Comparison of ENCODE assay signal across 26 cellular contexts in the genomic region with DNA sequence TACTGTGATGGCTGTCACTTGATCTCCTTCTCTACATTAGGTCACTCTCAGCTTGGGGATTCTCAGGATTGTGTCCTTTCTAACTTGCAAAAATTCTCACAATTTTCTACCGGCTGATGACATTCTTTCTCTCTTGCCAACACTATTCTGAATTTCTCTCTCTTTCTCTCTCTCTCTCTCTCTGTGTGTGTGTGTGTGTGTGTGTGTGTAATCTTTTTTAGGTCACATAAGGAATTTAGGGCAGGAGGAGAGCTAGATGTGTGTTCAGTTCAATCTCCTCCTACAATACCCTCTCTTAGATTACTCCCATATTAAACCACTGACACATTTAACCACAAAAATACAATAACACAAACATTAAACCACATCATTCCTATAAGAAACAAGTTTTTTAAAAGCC.
DNase-seq lines count a peak whose midpoint lies in the region; FAIRE-seq and TF ChIP-seq lines count a peak whose summit lies in the region.
"Had no signal": no experiment of that assay in that cellular context is flagged by ENCODE, and none has a peak within 500 bp of the region (broad histone marks: within the 10 kb centered on the region; RNA-seq: fewer than 3 reads in every experiment).

No MANE protein-coding gene starts in this region.

- no peak for TF ChIP-seq POLR2A in tibial nerve (IDR thresholded peaks at IDR 0.05)

- peaks cover 29% of the 10 kb centered on the region for H3K4me1 Mint-ChIP-seq in astrocyte (ENCODE audit: low read depth, unreplicated experiment)
- H3K4me1 Mint-ChIP-seq: central memory CD8-positive, alpha-beta T cell had no signal

- no peaks in the 10 kb centered on the region for H3K36me3 Mint-ChIP-seq in astrocyte (ENCODE audit: low read depth, unreplicated experiment)

- H3K36me3 ChIP-seq in ACC112 (ENCODE audit: insufficient read depth, low read length) (no peaks in the 10 kb centered on the region), astrocyte (ENCODE audit: insufficient read depth, low read length) (no peaks in the 10 kb centered on the region), SJCRH30 (no peaks in the 10 kb centered on the region), tibial nerve (no peaks in the 10 kb centered on the region)
- H3K36me3 ChIP-seq: esophagus squamous epithelium, spleen had no signal

- no peak overlapping the region for H3K4me3 Mint-ChIP-seq in astrocyte (ENCODE audit: unreplicated experiment)
- H3K4me3 Mint-ChIP-seq: CD4-positive, alpha-beta T cell; central memory CD8-positive, alpha-beta T cell; mesothelial cell of epicardium had no signal

- H2AFZ ChIP-seq in ACC112 (ENCODE audit: low read length, unreplicated experiment) = no peak overlapping the region
- no peak overlapping the region for H2AFZ ChIP-seq in astrocyte (ENCODE audit: low read depth, low read length)
- H2AFZ ChIP-seq: PC-9 had no signal

- peak overlapping the region; percentile 87 for H3K27ac Mint-ChIP-seq in astrocyte (ENCODE audit: unreplicated experiment)
- H3K27ac Mint-ChIP-seq: CD4-positive, alpha-beta T cell; mesothelial cell of epicardium had no signal

- 60 to 68% methylated on average over 1 of the region's 1 CpG for WGBS in tibial nerve, 2 donors

- no peaks in the 10 kb centered on the region for H4K20me1 ChIP-seq in astrocyte (ENCODE audit: insufficient read depth, low read length)

- peak; percentile 77 for DNase-seq in H4 (ENCODE audit: low spot score)
- DNase-seq in astrocyte (ENCODE audit: low read depth) = peak; percentile 97
- peak; percentile 73 to 77 for DNase-seq in foreskin fibroblast
- DNase-seq in SJCRH30 = no peak
- DNase-seq in NCI-H345 treated with DMSO at 0.1 percent for 48 hours (lab: John Stamatoyannopoulos, UW; ENCODE audit: unreplicated experiment) = no peak
- no peak for DNase-seq in tibial nerve (ENCODE audit: low spot score in 2 of 2)
- DNase-seq in DMS153 (lab: John Stamatoyannopoulos, UW) = no peak
- DNase-seq: 8988T; activated CD4-positive, CD25-positive, alpha-beta regulatory T cell treated with anti-CD3 and anti-CD28 coated beads, Interleukin-2, amount 50 U/mL, for 72 hours; CD4-positive, alpha-beta T cell; DMS79; effector memory CD4-positive, alpha-beta T cell; esophagus squamous epithelium; left cardiac atrium; NCI-H1105 treated with DMSO at 0.1 percent for 48 hours; NCI-H69; PC-9; psoas muscle; spleen; T1000 had no signal

- H3K9me3 ChIP-seq in astrocyte (ENCODE audit: insufficient read depth, low read depth, low read length) (no peaks in the 10 kb centered on the region), SJCRH30 (replicated peaks) (no peaks in the 10 kb centered on the region), tibial nerve (no peaks in the 10 kb centered on the region)
- H3K9me3 ChIP-seq: esophagus squamous epithelium, psoas muscle, spleen had no signal

- H3K9me3 Mint-ChIP-seq in astrocyte (ENCODE audit: unreplicated experiment) = no peaks in the 10 kb centered on the region
- H3K9me3 Mint-ChIP-seq: CD4-positive, alpha-beta T cell; central memory CD8-positive, alpha-beta T cell had no signal

- H3K4me3 ChIP-seq in ACC112 (ENCODE audit: low read depth, low read length) = no peak overlapping the region
- H3K4me3 ChIP-seq in astrocyte (ENCODE audit: insufficient read depth, low read depth, low read length) = no peak overlapping the region
- no peak overlapping the region for H3K4me3 ChIP-seq in foreskin fibroblast (ENCODE audit: low read depth in 1 of 2, low read length in 2 of 2)
- H3K4me3 ChIP-seq in SJCRH30 = no peak overlapping the region
- no peak overlapping the region for H3K4me3 ChIP-seq in tibial nerve
- H3K4me3 ChIP-seq: esophagus squamous epithelium, K562, PC-9, psoas muscle, SK-N-MC, spleen had no signal

- no peak for TF ChIP-seq EP300 in tibial nerve (IDR thresholded peaks at IDR 0.05)

- H3K4me1 ChIP-seq in ACC112 (ENCODE audit: control insufficient read depth, insufficient read depth, low read length, unreplicated experiment) (peaks cover 59% of the 10 kb centered on the region), astrocyte (ENCODE audit: insufficient read depth, low read length) (peaks cover 32% of the 10 kb centered on the region), SJCRH30 (0 out of 2 replicates have a peak, but pooled peaks cover 4% of the 10 kb centered on the region), tibial nerve (no peaks in the 10 kb centered on the region)
- H3K4me1 ChIP-seq: esophagus squamous epithelium, spleen had no signal

- peak overlapping the region; percentile 29 for H3K4me2 ChIP-seq in astrocyte (ENCODE audit: low read length)
- H3K4me2 ChIP-seq: PC-9 had no signal

- H3K27me3 ChIP-seq in ACC112 (ENCODE audit: insufficient read depth, low read length) (no peaks in the 10 kb centered on the region), astrocyte (ENCODE audit: insufficient read depth, low read length) (no peaks in the 10 kb centered on the region), SJCRH30 (no peaks in the 10 kb centered on the region), tibial nerve (no peaks in the 10 kb centered on the region)
- H3K27me3 ChIP-seq: esophagus squamous epithelium, spleen had no signal

- peak; percentile 96 for FAIRE-seq in astrocyte (lab: Jason Lieb, UNC)
- FAIRE-seq: H54, K562 had no signal

- peak overlapping the region; percentile 69 for H3K9ac ChIP-seq in astrocyte (ENCODE audit: low read length)

- H3K27me3 Mint-ChIP-seq in astrocyte (ENCODE audit: low read depth, unreplicated experiment) = no peaks in the 10 kb centered on the region

- H3K79me2 ChIP-seq in ACC112 (ENCODE audit: control insufficient read depth, insufficient read depth, low read length, unreplicated experiment) = no peaks in the 10 kb centered on the region
- H3K79me2 ChIP-seq in astrocyte (ENCODE audit: insufficient read depth, low read length) = no peaks in the 10 kb centered on the region

- TF ChIP-seq CTCF in astrocyte (IDR thresholded peaks at IDR 0.05; ENCODE audit: insufficient read depth, low read depth, low read length) (no peak), foreskin fibroblast (IDR thresholded peaks at IDR 0.05; ENCODE audit: low read depth, low read length) (no peak), tibial nerve (IDR thresholded peaks at IDR 0.05) (no peak)

- H3K27ac ChIP-seq in ACC112 (ENCODE audit: low read depth, low read length) = peak overlapping the region; percentile 97
- H3K27ac ChIP-seq in astrocyte (ENCODE audit: low read depth, low read length) = peak overlapping the region; percentile 98
- H3K27ac ChIP-seq in SJCRH30 = no peak overlapping the region
- no peak overlapping the region for H3K27ac ChIP-seq in tibial nerve
- H3K27ac ChIP-seq: esophagus squamous epithelium, PC-9, psoas muscle, SK-N-MC, spleen had no signal

Comparison
In these comparisons a context has a peak if more than half of its experiments do, and no peak if none do; other contexts are left out.
1. H3K27ac ChIP-seq: peak in ACC112 (single experiment) and astrocyte (single experiment); none in SJCRH30 (single experiment) and tibial nerve (0 of 4).
2. DNase-seq: peak in H4 (single experiment), astrocyte (single experiment) and foreskin fibroblast (2 of 2); none in SJCRH30 (0 of 2), NCI-H345 treated with DMSO at 0.1 percent for 48 hours (single experiment), tibial nerve (0 of 2) and DMS153 (single experiment).